Comparison of ENCODE assay signal across 7 cellular contexts in the genomic region with DNA sequence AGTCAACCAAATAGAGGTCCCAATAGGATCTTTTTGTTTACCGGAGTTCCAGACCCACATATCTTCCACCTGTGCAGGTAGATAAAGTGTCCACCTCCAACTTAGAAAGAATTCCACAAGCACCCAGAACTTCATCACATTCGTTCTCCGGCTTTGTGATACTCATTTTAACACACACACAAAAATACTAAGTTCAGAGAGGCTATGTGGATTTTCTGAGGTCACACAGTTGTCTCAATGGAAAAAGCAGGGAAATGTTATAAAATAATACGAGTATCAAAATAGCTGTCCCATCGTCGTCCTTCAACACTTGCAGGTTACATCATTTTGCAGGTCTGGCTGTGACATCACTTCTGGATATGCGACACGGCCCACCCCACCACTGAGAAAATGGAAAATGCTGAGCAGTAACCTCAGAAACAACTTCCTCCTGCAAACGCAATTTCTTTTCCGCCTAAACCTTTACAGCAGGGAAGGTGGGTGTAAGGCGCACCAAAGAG.
DNase-seq lines count a peak whose midpoint lies in the region; ATAC-seq lines count a peak whose summit lies in the region.

No MANE protein-coding gene starts in this region.

- H3K4me3 ChIP-seq in HUES6 (ENCODE audit: low read depth, low read length): peak overlapping the region; percentile 74
- H3K4me3 ChIP-seq in mesodermal cell (ENCODE audit: extremely low read depth, insufficient read depth, low read length, poor library complexity, severe bottlenecking): peak overlapping the region; percentile 39
- peak overlapping the region; percentile 9 to 15 for H3K4me3 ChIP-seq in aorta (ENCODE audit: low read length in 2 of 2)

- DNase-seq in caudate nucleus (lab: John Stamatoyannopoulos, UW) (peak in 2 of 61 donors; percentile 66 to 75), aorta (peak; percentile 63 to 74), GM03348 (ENCODE audit: low spot score) (no peak), HCEC 1CT (no peak)

- H3K27ac ChIP-seq in HUES6 (ENCODE audit: low read depth, low read length) (peak overlapping the region; percentile 84; the same call in 1 of the 2 replicates), caudate nucleus (ENCODE audit: low read depth, low read length) (peak overlapping the region; percentile 97), mesodermal cell (ENCODE audit: low read depth, low read length, severe bottlenecking) (peak overlapping the region; percentile 99), aorta (ENCODE audit: low read depth in 1 of 2, low read length in 2 of 2) (peak overlapping the region; percentile 92)

- H3K9ac ChIP-seq in HUES6 (ENCODE audit: low read length): peak overlapping the region; percentile 89

- peaks cover 45% of the 10 kb centered on the region for H3K4me1 ChIP-seq in HUES6 (ENCODE audit: control insufficient read depth, insufficient read depth, low read length)
- peaks cover 43% of the 10 kb centered on the region for H3K4me1 ChIP-seq in mesodermal cell (ENCODE audit: control insufficient read depth, insufficient read depth, low read length, poor library complexity, severe bottlenecking)
- no peaks in the 10 kb centered on the region for H3K4me1 ChIP-seq in aorta (ENCODE audit: control insufficient read depth in 1 of 2, insufficient read depth in 2 of 2, low read length in 2 of 2)

- peak; percentile 14 for ATAC-seq in GM21423 (IDR thresholded peaks at IDR 0.05; ENCODE audit: unreplicated experiment)
- ATAC-seq in aorta (ENCODE audit: low FRiP score): peak; percentile 12

- 40 to 57% methylated on average over 5 to 9 of the region's 11 CpGs for WGBS in mesodermal cell (ENCODE audit: insufficient coverage in 2 of 2), 2 experiments
- WGBS in aorta, 2 donors: 28 to 29% methylated on average over 11 of the region's 11 CpGs

- H3K36me3 ChIP-seq in HUES6 (ENCODE audit: control insufficient read depth, insufficient read depth, low read length): no peaks in the 10 kb centered on the region
- H3K36me3 ChIP-seq in mesodermal cell (ENCODE audit: control insufficient read depth, insufficient read depth, low read length): no peaks in the 10 kb centered on the region
- H3K36me3 ChIP-seq in aorta (ENCODE audit: control insufficient read depth in 1 of 2, insufficient read depth in 2 of 2, low read length in 1 of 2): no peaks in the 10 kb centered on the region

- intact Hi-C loops in aorta (cut with DNase I): loop anchor here (2.0 kb wide), 1 partner anchor 181 kb away; a partner anchor contains a TSS

- H3K27me3 ChIP-seq in HUES6 (ENCODE audit: control insufficient read depth, insufficient read depth, low read length): peaks cover 60% of the 10 kb centered on the region
- H3K27me3 ChIP-seq in aorta (ENCODE audit: control insufficient read depth in 1 of 2, insufficient read depth in 2 of 2, low read length in 1 of 2): no peaks in the 10 kb centered on the region

- H3K9me3 ChIP-seq in HUES6 (ENCODE audit: control insufficient read depth, insufficient read depth, low read depth, low read length) (no peaks in the 10 kb centered on the region), mesodermal cell (ENCODE audit: control insufficient read depth, low read length) (no peaks in the 10 kb centered on the region), aorta (ENCODE audit: control insufficient read depth, low read length) (no peaks in the 10 kb centered on the region)

Comparison
In these comparisons a context has a peak if more than half of its experiments do, and no peak if none do; other contexts are left out.
1. H3K4me3 ChIP-seq: peak in every context shown above with its lines; median percentile 74 in HUES6; 39 in mesodermal cell; 12 in aorta.
2. DNase-seq: peak in aorta (2 of 2); none in GM03348 (single experiment) and HCEC 1CT (single experiment).
3. Peak in every context shown above with its lines, with median percentiles within 50 percentile points of each other: H3K27ac ChIP-seq.